ENCODE assay signal across 23 cellular contexts in genomic region chr11:77171254-77171653, GRCh38. TPM values are rescaled to one million over a fixed set of nuclear protein-coding genes. Genes with fewer than 3 reads are reported as not detected.
"Had no signal": no experiment of that assay in that cellular context is flagged by ENCODE, and none has a peak within 500 bp of the region (broad histone marks: within the 10 kb centered on the region; RNA-seq: fewer than 3 reads in every experiment).

No MANE protein-coding gene starts in this region.

- DNase-seq: activated CD4-positive, alpha-beta T cell treated with anti-CD3 and anti-CD28 coated beads for 1 hour; activated CD4-positive, alpha-beta T cell treated with anti-CD3 and anti-CD28 coated beads, Interleukin-2, amount 10 ng/mL, durations not matched to agents 7 days and 5 days; activated CD8-positive, alpha-beta memory T cell treated with anti-CD3 and anti-CD28 coated beads, Interleukin-2, amount 10 ng/mL, durations not matched to agents 7 days and 5 days; activated CD8-positive, alpha-beta T cell treated with anti-CD3 and anti-CD28 coated beads, Interleukin-2, amount 10 ng/mL, durations not matched to agents 7 days and 5 days; activated naive CD4-positive, alpha-beta T cell; activated T-cell treated with anti-CD3 and anti-CD28 coated beads, Interleukin-2, amount 50 U/mL, for 48 hours; colonic mucosa; effector CD8-positive, alpha-beta T cell; gastrocnemius medialis; left colon; stimulated activated CD4-positive, alpha-beta T cell treated with anti-CD3 and anti-CD28 coated beads, Interleukin-15, amount 100 ng/mL, for 24 hours; stimulated activated CD4-positive, alpha-beta T cell treated with anti-CD3 and anti-CD28 coated beads, Interleukin-2, amount 100 ng/mL, for 24 hours; stimulated activated naive CD4-positive, alpha-beta T cell; T-helper 17 cell; T1000; tibial artery had no signal

- H3K9me3 ChIP-seq: colonic mucosa, gastrocnemius medialis, lower lobe of right lung, mucosa of descending colon, right atrium auricular region, suprapubic skin, tibial artery had no signal

- H3K27me3 ChIP-seq: colonic mucosa, gastrocnemius medialis, right atrium auricular region, suprapubic skin, tibial artery had no signal

- H3K27ac Mint-ChIP-seq: activated CD4-positive, alpha-beta T cell treated with anti-CD3 and anti-CD28 coated beads, Interleukin-2, amount 10 ng/mL, durations not matched to agents 7 days and 5 days; activated CD8-positive, alpha-beta memory T cell treated with anti-CD3 and anti-CD28 coated beads, Interleukin-2, amount 10 ng/mL, durations not matched to agents 7 days and 5 days; activated CD8-positive, alpha-beta T cell treated with anti-CD3 and anti-CD28 coated beads, Interleukin-2, amount 10 ng/mL, durations not matched to agents 7 days and 5 days; activated naive CD4-positive, alpha-beta T cell treated with anti-CD3 and anti-CD28 coated beads, Interleukin-2, amount 50 U/mL, for 72 hours; activated T-helper 2 cell treated with anti-CD3 and anti-CD28 coated beads, Interferon-gamma antibody, Interleukin-2, Interleukin-4, amounts not matched to agents 10 μg/mL and 5 μg/mL and 100 μg/mL, durations not matched to agents 14 hours and 24 hours and 36 hours; natural killer cell treated with Interleukin-12 subunit alpha and Interleukin-12 subunit beta and Interleukin-15 and Interleukin-18, amount 100 ng/mL, for 72 hours; T-helper 17 cell had no signal

- H3K4me1 Mint-ChIP-seq: activated CD4-positive, alpha-beta T cell treated with anti-CD3 and anti-CD28 coated beads, Interleukin-2, amount 10 ng/mL, durations not matched to agents 7 days and 5 days had no signal

- H3K36me3 Mint-ChIP-seq: activated CD8-positive, alpha-beta memory T cell treated with anti-CD3 and anti-CD28 coated beads, Interleukin-2, amount 10 ng/mL, durations not matched to agents 7 days and 5 days; activated naive CD4-positive, alpha-beta T cell treated with anti-CD3 and anti-CD28 coated beads, Interleukin-2, amount 50 U/mL, for 72 hours; natural killer cell treated with Interleukin-12 subunit alpha and Interleukin-12 subunit beta and Interleukin-15 and Interleukin-18, amount 100 ng/mL, for 72 hours had no signal

- ATAC-seq: activated CD8-positive, alpha-beta memory T cell treated with anti-CD3 and anti-CD28 coated beads, Interleukin-2, amount 10 ng/mL, durations not matched to agents 7 days and 5 days; activated CD8-positive, alpha-beta T cell treated with anti-CD3 and anti-CD28 coated beads, Interleukin-2, amount 10 ng/mL, durations not matched to agents 7 days and 5 days; activated naive CD4-positive, alpha-beta T cell treated with anti-CD3 and anti-CD28 coated beads, Interleukin-2, amount 50 U/mL, for 72 hours; gastrocnemius medialis; lower lobe of right lung; mucosa of descending colon; natural killer cell treated with Interleukin-12 subunit alpha and Interleukin-12 subunit beta and Interleukin-15 and Interleukin-18, amount 100 ng/mL, for 72 hours; T-helper 17 cell had no signal

- H3K4me3 ChIP-seq: colonic mucosa, gastrocnemius medialis, lower lobe of right lung, mucosa of descending colon, right atrium auricular region, suprapubic skin, tibial artery had no signal

- H3K9me3 Mint-ChIP-seq: activated CD4-positive, alpha-beta T cell treated with anti-CD3 and anti-CD28 coated beads, Interleukin-2, amount 10 ng/mL, durations not matched to agents 7 days and 5 days; activated naive CD4-positive, alpha-beta T cell treated with anti-CD3 and anti-CD28 coated beads, Interleukin-2, amount 50 U/mL, for 72 hours; activated T-helper 2 cell treated with anti-CD3 and anti-CD28 coated beads, Interferon-gamma antibody, Interleukin-2, Interleukin-4, amounts not matched to agents 10 μg/mL and 5 μg/mL and 100 μg/mL, durations not matched to agents 14 hours and 24 hours and 36 hours; natural killer cell treated with Interleukin-12 subunit alpha and Interleukin-12 subunit beta and Interleukin-15 and Interleukin-18, amount 100 ng/mL, for 72 hours had no signal

- H3K4me1 ChIP-seq: colonic mucosa, gastrocnemius medialis, lower lobe of right lung, right atrium auricular region, suprapubic skin, tibial artery had no signal

- H3K4me3 Mint-ChIP-seq: activated CD4-positive, alpha-beta T cell treated with anti-CD3 and anti-CD28 coated beads, Interleukin-2, amount 10 ng/mL, durations not matched to agents 7 days and 5 days; activated CD8-positive, alpha-beta memory T cell treated with anti-CD3 and anti-CD28 coated beads, Interleukin-2, amount 10 ng/mL, durations not matched to agents 7 days and 5 days; activated CD8-positive, alpha-beta T cell treated with anti-CD3 and anti-CD28 coated beads, Interleukin-2, amount 10 ng/mL, durations not matched to agents 7 days and 5 days; natural killer cell treated with Interleukin-12 subunit alpha and Interleukin-12 subunit beta and Interleukin-15 and Interleukin-18, amount 100 ng/mL, for 72 hours; T-helper 17 cell had no signal

- H3K27ac ChIP-seq: colonic mucosa, gastrocnemius medialis, lower lobe of right lung, right atrium auricular region, suprapubic skin, tibial artery had no signal

- H3K36me3 ChIP-seq: colonic mucosa, gastrocnemius medialis, lower lobe of right lung, right atrium auricular region, suprapubic skin, tibial artery had no signal

- H3K27me3 Mint-ChIP-seq: activated CD4-positive, alpha-beta T cell treated with anti-CD3 and anti-CD28 coated beads, Interleukin-2, amount 10 ng/mL, durations not matched to agents 7 days and 5 days; activated CD8-positive, alpha-beta memory T cell treated with anti-CD3 and anti-CD28 coated beads, Interleukin-2, amount 10 ng/mL, durations not matched to agents 7 days and 5 days; T-helper 17 cell had no signal

RNA-seq across cellular contexts. Expression of gene MYO7A, which starts 43.2 kb away (rescaled TPM):
- total RNA-seq: activated CD8-positive, alpha-beta T cell treated with anti-CD3 and anti-CD28 coated beads, Interleukin-2, amount 10 ng/mL, durations not matched to agents 7 days and 5 days had no signal
